Comparison of ENCODE assay signal across 1 cellular context in the genomic region with DNA sequence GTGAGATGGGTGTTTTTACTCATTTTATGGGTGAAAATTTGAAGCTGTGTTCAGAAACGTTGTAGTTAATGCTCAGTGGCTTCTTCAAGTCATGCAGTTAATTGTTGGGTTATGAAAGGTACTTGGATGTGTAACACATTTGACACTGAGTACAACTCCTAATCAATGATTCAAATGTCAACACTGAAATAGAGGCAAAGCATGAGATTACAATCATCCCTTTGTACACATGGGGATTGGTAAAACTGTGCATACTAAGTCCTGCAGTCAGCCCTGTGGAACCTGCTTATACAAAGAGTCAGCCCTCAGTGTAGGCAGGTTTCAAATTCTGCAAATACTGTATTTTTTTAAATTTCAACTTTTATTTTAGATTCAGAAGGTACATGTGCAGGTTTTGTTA.
TF ChIP-seq lines count a peak whose summit lies in the region.

No MANE protein-coding gene starts in this region.

TF ChIP-seq in neural cell, 6 proteins besides CTCF, POLR2A, EP300 and RAD21 (continued from another document):
- TF ChIP-seq, protein P1, sequence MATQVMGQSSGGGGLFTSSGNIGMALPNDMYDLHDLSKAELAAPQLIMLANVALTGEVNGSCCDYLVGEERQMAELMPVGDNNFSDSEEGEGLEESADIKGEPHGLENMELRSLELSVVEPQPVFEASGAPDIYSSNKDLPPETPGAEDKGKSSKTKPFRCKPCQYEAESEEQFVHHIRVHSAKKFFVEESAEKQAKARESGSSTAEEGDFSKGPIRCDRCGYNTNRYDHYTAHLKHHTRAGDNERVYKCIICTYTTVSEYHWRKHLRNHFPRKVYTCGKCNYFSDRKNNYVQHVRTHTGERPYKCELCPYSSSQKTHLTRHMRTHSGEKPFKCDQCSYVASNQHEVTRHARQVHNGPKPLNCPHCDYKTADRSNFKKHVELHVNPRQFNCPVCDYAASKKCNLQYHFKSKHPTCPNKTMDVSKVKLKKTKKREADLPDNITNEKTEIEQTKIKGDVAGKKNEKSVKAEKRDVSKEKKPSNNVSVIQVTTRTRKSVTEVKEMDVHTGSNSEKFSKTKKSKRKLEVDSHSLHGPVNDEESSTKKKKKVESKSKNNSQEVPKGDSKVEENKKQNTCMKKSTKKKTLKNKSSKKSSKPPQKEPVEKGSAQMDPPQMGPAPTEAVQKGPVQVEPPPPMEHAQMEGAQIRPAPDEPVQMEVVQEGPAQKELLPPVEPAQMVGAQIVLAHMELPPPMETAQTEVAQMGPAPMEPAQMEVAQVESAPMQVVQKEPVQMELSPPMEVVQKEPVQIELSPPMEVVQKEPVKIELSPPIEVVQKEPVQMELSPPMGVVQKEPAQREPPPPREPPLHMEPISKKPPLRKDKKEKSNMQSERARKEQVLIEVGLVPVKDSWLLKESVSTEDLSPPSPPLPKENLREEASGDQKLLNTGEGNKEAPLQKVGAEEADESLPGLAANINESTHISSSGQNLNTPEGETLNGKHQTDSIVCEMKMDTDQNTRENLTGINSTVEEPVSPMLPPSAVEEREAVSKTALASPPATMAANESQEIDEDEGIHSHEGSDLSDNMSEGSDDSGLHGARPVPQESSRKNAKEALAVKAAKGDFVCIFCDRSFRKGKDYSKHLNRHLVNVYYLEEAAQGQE (IDR thresholded peaks at IDR 0.05; ENCODE audit: borderline replicate concordance) = no peak
- no peak for TF ChIP-seq TAF1 (IDR thresholded peaks at IDR 0.05; ENCODE audit: low read depth)
- no peak for TF ChIP-seq POLR2AphosphoS5 (IDR thresholded peaks at IDR 0.05)
- TF ChIP-seq MXI1 (conservative IDR thresholded peaks at IDR 0.05; ENCODE audit: poor library complexity, severe bottlenecking) = no peak
- TF ChIP-seq EZH2 (IDR thresholded peaks at IDR 0.05; ENCODE audit: borderline replicate concordance, insufficient read depth, low read length, poor library complexity, severe bottlenecking) = no peak
